In the genomic region with DNA sequence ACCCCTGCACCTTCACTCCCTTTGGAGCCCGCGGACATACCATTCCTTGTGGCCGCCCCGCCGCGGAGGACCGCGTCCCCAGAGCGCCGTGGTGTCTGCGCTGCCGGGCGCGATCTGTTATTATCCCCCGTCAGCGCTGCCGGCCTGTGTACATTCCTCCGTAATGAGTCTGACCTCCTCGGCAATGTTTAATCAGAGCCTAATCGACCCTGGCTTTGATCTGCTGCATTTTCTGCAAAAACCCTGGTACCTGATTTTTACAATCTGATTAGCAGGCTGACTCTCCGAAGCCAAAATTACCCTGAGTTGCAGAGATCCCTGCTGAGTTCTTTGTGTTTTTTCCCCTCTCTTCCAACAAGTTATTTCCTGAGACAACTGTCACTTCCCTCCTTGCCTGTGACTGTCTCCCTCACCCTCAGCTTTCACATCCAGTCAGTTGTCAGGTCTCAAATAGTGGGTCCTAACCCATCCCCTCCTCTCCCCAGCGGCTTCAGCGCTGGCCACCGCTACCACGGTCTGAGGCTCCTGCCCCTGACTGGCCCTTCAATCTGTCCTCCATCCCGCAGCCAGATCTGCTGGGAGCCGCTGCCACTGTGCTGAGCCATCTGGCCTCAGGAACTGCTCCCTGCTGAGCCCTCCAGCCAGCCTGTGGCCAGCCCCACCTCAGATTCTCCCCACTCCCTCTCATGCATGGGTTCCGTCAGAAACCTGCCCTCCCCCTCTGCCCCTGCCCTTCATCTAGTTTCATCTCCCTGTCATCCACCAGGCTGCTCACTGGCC, we compare ENCODE assay signal across 11 cellular contexts. TPM values are rescaled to one million over a fixed set of nuclear protein-coding genes. Genes with fewer than 3 reads are reported as not detected.
A peak's percentile ranks its signal among the peaks of the same experiment; 100 is the strongest.
DNase-seq lines count a peak whose midpoint lies in the region; ATAC-seq and TF ChIP-seq lines count a peak whose summit lies in the region.
"Had no signal": no experiment of that assay in that cellular context is flagged by ENCODE, and none has a peak within 500 bp of the region (broad histone marks: within the 10 kb centered on the region; RNA-seq: fewer than 3 reads in every experiment).

No MANE protein-coding gene starts in this region.

- H3K36me3 Mint-ChIP-seq in brain: no peaks in the 10 kb centered on the region
- H3K36me3 Mint-ChIP-seq: activated naive CD8-positive, alpha-beta T cell had no signal

- peak overlapping the region in 4 of 5 experiments; percentile 25 to 80 (median 47) for H3K27ac Mint-ChIP-seq in brain
- H3K27ac Mint-ChIP-seq: activated naive CD8-positive, alpha-beta T cell had no signal

- H3K36me3 ChIP-seq in Loucy (ENCODE audit: insufficient read depth, low read length): no peaks in the 10 kb centered on the region
- peaks cover 0 to 13% of the 10 kb centered on the region in 2 experiments for H3K36me3 ChIP-seq in mesenchymal stem cell (ENCODE audit: control insufficient read depth in 1 of 2, insufficient read depth in 2 of 2, low read depth in 1 of 2, low read length in 2 of 2)
- no peaks in the 10 kb centered on the region for H3K36me3 ChIP-seq in aorta (ENCODE audit: control insufficient read depth in 1 of 2, insufficient read depth in 2 of 2, low read length in 1 of 2)
- H3K36me3 ChIP-seq: neutrophil had no signal

- H4K8ac ChIP-seq in mesenchymal stem cell (ENCODE audit: low read length): no peak overlapping the region

- peak overlapping the region in 1 of 5 experiments; percentile 14 for H3K4me3 Mint-ChIP-seq in brain
- H3K4me3 Mint-ChIP-seq: activated naive CD8-positive, alpha-beta T cell had no signal

- no peaks in the 10 kb centered on the region for H3K79me2 ChIP-seq in Loucy (ENCODE audit: insufficient read depth, low read length)

- peaks cover 11% of the 10 kb centered on the region for H3K27me3 Mint-ChIP-seq in brain

- H3K4me1 ChIP-seq in Loucy (ENCODE audit: insufficient read depth, low read length, poor library complexity, severe bottlenecking) (peaks cover 92% of the 10 kb centered on the region), mesenchymal stem cell (ENCODE audit: control insufficient read depth, insufficient read depth, low read depth, low read length) (peaks cover 78% of the 10 kb centered on the region), aorta (ENCODE audit: control insufficient read depth in 1 of 2, insufficient read depth in 2 of 2, low read length in 2 of 2) (no peaks in the 10 kb centered on the region)

- intact Hi-C loops in aorta (cut with DNase I): no loop called here

- ATAC-seq in aorta (ENCODE audit: low FRiP score): no peak

- no peak overlapping the region for H3K4me3 ChIP-seq in Loucy (ENCODE audit: low read length, poor library complexity, severe bottlenecking)
- H3K4me3 ChIP-seq in mesenchymal stem cell (ENCODE audit: insufficient read depth in 1 of 2, low read depth in 1 of 2, low read length in 2 of 2): no peak overlapping the region
- no peak overlapping the region for H3K4me3 ChIP-seq in aorta (ENCODE audit: low read length in 2 of 2)

- H2BK5ac ChIP-seq in mesenchymal stem cell (ENCODE audit: low read depth, low read length, poor library complexity, severe bottlenecking): no peak overlapping the region

- H3K9me3 ChIP-seq in Loucy (ENCODE audit: insufficient read depth, low read depth, low read length) (no peaks in the 10 kb centered on the region), mesenchymal stem cell (ENCODE audit: control insufficient read depth, low read length) (no peaks in the 10 kb centered on the region), aorta (ENCODE audit: control insufficient read depth, low read length) (no peaks in the 10 kb centered on the region)
- H3K9me3 ChIP-seq: neutrophil had no signal

- H3K4ac ChIP-seq in mesenchymal stem cell (ENCODE audit: low read depth in 1 of 2, low read length in 2 of 2): no peak overlapping the region

- peak overlapping the region; percentile 72 for H3K9ac ChIP-seq in Loucy (ENCODE audit: low read depth, low read length, poor library complexity, severe bottlenecking)
- no peak overlapping the region for H3K9ac ChIP-seq in mesenchymal stem cell (ENCODE audit: low read length)

- no peak overlapping the region for H3K23ac ChIP-seq in mesenchymal stem cell (ENCODE audit: low read length in 2 of 2)

- no peak overlapping the region for H2AK5ac ChIP-seq in mesenchymal stem cell (ENCODE audit: low read length, severe bottlenecking)

- H3K27me3 ChIP-seq in Loucy (ENCODE audit: insufficient read depth, low read length, poor library complexity, severe bottlenecking) (no peaks in the 10 kb centered on the region), mesenchymal stem cell (ENCODE audit: control insufficient read depth in 1 of 2, insufficient read depth in 1 of 2, low read length in 2 of 2) (peaks cover 0 to 99% of the 10 kb centered on the region in 2 experiments), aorta (ENCODE audit: control insufficient read depth in 1 of 2, insufficient read depth in 2 of 2, low read length in 1 of 2) (no peaks in the 10 kb centered on the region)

- H3F3A ChIP-seq in Loucy (ENCODE audit: low read depth): peaks cover 19% of the 10 kb centered on the region

- WGBS in mesenchymal stem cell: 58% methylated on average over 28 of the region's 28 CpGs
- WGBS in aorta, 2 donors: 20 to 45% methylated on average over 28 of the region's 28 CpGs

- no peak overlapping the region for H3K18ac ChIP-seq in mesenchymal stem cell (ENCODE audit: low read depth in 1 of 2, low read length in 2 of 2)

- H3K4me2 ChIP-seq in Loucy (ENCODE audit: low read depth, low read length, poor library complexity, severe bottlenecking) (peak overlapping the region; percentile 18), mesenchymal stem cell (ENCODE audit: low read length, poor library complexity, severe bottlenecking) (peak overlapping the region; percentile 68)

- H2BK120ac ChIP-seq in mesenchymal stem cell (ENCODE audit: low read depth, low read length): no peak overlapping the region

- H3K27ac ChIP-seq in mesenchymal stem cell (ENCODE audit: low read length, poor library complexity, severe bottlenecking) (peak overlapping the region; percentile 90), aorta (ENCODE audit: low read depth in 1 of 2, low read length in 2 of 2) (no peak overlapping the region)
- H3K27ac ChIP-seq: neutrophil had no signal

- H4K20me1 ChIP-seq in Loucy (ENCODE audit: insufficient read depth, low read length, poor library complexity, severe bottlenecking): no peaks in the 10 kb centered on the region

- H3K79me1 ChIP-seq in mesenchymal stem cell (replicated peaks; ENCODE audit: low read length, poor library complexity, severe bottlenecking): peaks cover 33% of the 10 kb centered on the region

- no peak overlapping the region for H3K14ac ChIP-seq in mesenchymal stem cell (ENCODE audit: low read length in 2 of 2)

- no peak overlapping the region for H2BK15ac ChIP-seq in mesenchymal stem cell (ENCODE audit: low read depth, poor library complexity, severe bottlenecking)

- peaks cover 42% of the 10 kb centered on the region for H3K4me1 Mint-ChIP-seq in brain

- H2AFZ ChIP-seq in Loucy (ENCODE audit: low read length) (no peak overlapping the region), mesenchymal stem cell (ENCODE audit: low read depth, low read length) (no peak overlapping the region)

- no peaks in the 10 kb centered on the region for H3K9me3 Mint-ChIP-seq in brain

- peak; percentile 49 for DNase-seq in D341Med (ENCODE audit: low spot score)
- peak; percentile 26 for DNase-seq in mesenchymal stem cell
- DNase-seq in SHP77 treated with DMSO at 0.1 percent for 48 hours (lab: John Stamatoyannopoulos, UW): no peak
- DNase-seq in NCI-H128 (lab: John Stamatoyannopoulos, UW; ENCODE audit: unreplicated experiment): no peak
- DNase-seq in NCI-H2029 treated with DMSO at 0.1 percent for 48 hours (lab: John Stamatoyannopoulos, UW): no peak
- DNase-seq in aorta: no peak
- DNase-seq: NCI-H187 treated with DMSO at 0.1 percent for 48 hours had no signal

- H2BK12ac ChIP-seq in mesenchymal stem cell (ENCODE audit: low read length in 2 of 2): no peak overlapping the region

- no peak overlapping the region for H4K91ac ChIP-seq in mesenchymal stem cell (ENCODE audit: low read length)

- H3K9me2 ChIP-seq in Loucy (replicated peaks; ENCODE audit: low read depth, low read length): no peaks in the 10 kb centered on the region

- TF ChIP-seq CTCF in Loucy (conservative IDR thresholded peaks at IDR 0.05; ENCODE audit: low read length) (no peak), brain (conservative IDR thresholded peaks at IDR 0.05) (no peak)

RNA-seq across cellular contexts. Expression of a gene that starts 53.5 kb away (rescaled TPM):
- polyA plus RNA-seq in brain (ENCODE audit: insufficient read depth, low read depth, low replicate concordance): 0.44 TPM
- polyA plus RNA-seq in mesenchymal stem cell (2013, experiment 1 of 2): 0.29 TPM
- 0.29 TPM for polyA plus RNA-seq in mesenchymal stem cell (2013, experiment 2 of 2)
- under 1 TPM; 0.19 to 0.81 TPM for total RNA-seq in aorta
- 1 to 10 TPM in 1 of 2 donors, under 1 TPM in 1; 0.50 to 1.8 TPM for polyA plus RNA-seq in aorta

Comparison
In these comparisons a context has a peak if more than half of its experiments do, and no peak if none do; other contexts are left out.
1. DNase-seq: peak in D341Med (single experiment) and mesenchymal stem cell (single experiment); none in SHP77 treated with DMSO at 0.1 percent for 48 hours (single experiment), NCI-H128 (single experiment), NCI-H2029 treated with DMSO at 0.1 percent for 48 hours (single experiment) and aorta (0 of 2).